Comparison of ENCODE assay signal across 29 cellular contexts in the genomic region with DNA sequence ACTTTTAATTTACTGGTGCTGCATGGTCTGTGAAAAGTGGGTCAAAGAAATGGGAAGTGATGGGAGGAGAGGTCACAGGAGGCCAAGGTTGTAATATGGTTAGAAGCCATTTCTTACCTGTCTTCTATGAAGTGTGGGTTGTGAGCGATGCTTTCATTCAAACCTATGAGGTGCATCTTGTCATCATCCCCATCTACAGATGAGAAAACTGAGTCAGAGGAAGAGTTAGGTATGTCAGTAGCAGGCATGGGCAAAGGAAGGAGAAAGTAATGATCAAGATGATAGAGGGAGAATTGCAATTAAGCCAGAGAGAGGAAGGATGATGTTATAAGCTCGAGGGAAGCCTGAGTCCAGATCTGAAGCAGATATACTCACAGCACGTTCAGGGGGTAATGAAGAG. TPM values are rescaled to one million over a fixed set of nuclear protein-coding genes. Genes with fewer than 3 reads are reported as not detected.
"Had no signal": no experiment of that assay in that cellular context is flagged by ENCODE, and none has a peak within 500 bp of the region (broad histone marks: within the 10 kb centered on the region; RNA-seq: fewer than 3 reads in every experiment).

No MANE protein-coding gene starts in this region.

- DNase-seq: dorsolateral prefrontal cortex; effector CD8-positive, alpha-beta T cell; foreskin keratinocyte; glutamatergic neuron; heart right ventricle; hippocampal formation; left cardiac atrium; left lung; mesenchymal stem cell; midbrain; naive thymus-derived CD4-positive, alpha-beta T cell; stimulated activated CD4-positive, alpha-beta T cell treated with anti-CD3 and anti-CD28 coated beads, Interleukin-2, amount 100 ng/mL, for 24 hours; stimulated activated CD4-positive, alpha-beta T cell treated with anti-CD3 and anti-CD28 coated beads, Interleukin-4, amount 100 ng/mL, for 24 hours; stimulated activated naive CD8-positive, alpha-beta T cell treated with anti-CD3 and anti-CD28 coated beads, Interleukin-15, Interleukin-2, amounts not matched to agents 100 U/mL and 50 U/mL, for 24 hours; substantia nigra; testis; tibial artery had no signal

- H3K27ac ChIP-seq: dorsolateral prefrontal cortex, esophagus muscularis mucosa, foreskin keratinocyte, gastroesophageal sphincter, heart right ventricle, left lung, neural progenitor cell, parathyroid adenoma, testis, tibial artery had no signal

- H3K9ac ChIP-seq: neural progenitor cell, parathyroid adenoma had no signal

- ATAC-seq: foreskin keratinocyte; gastroesophageal sphincter; heart right ventricle; left cardiac atrium; left lung; naive thymus-derived CD4-positive, alpha-beta T cell; sciatic nerve; stimulated activated memory B cell treated with anti-CD40 and anti-IgM and Interleukin-4, amounts not matched to agents 10 μg/mL and 1 μg/mL and 100 μg/mL, for 72 hours; stimulated activated naive CD8-positive, alpha-beta T cell treated with anti-CD3 and anti-CD28 coated beads, Interleukin-15, Interleukin-2, amounts not matched to agents 100 U/mL and 50 U/mL, for 24 hours had no signal

- H3K4me2 ChIP-seq: neural progenitor cell, smooth muscle cell had no signal

- H3K4me3 Mint-ChIP-seq: naive thymus-derived CD4-positive, alpha-beta T cell; nephron; neural progenitor cell; stimulated activated memory B cell treated with anti-CD40 and anti-IgM and Interleukin-4, amounts not matched to agents 10 μg/mL and 1 μg/mL and 100 μg/mL, for 72 hours; type B pancreatic cell had no signal

- H3K4me1 ChIP-seq: esophagus muscularis mucosa, gastroesophageal sphincter, left lung, parathyroid adenoma, testis had no signal

- H3K27me3 ChIP-seq: esophagus muscularis mucosa, foreskin keratinocyte, gastroesophageal sphincter, heart right ventricle, left lung, neural progenitor cell, testis, tibial artery had no signal

- H3K4me3 ChIP-seq: dorsolateral prefrontal cortex, esophagus muscularis mucosa, gastroesophageal sphincter, heart right ventricle, left lung, neural progenitor cell, smooth muscle cell, testis, tibial artery had no signal

- H3K27ac Mint-ChIP-seq: naive thymus-derived CD4-positive, alpha-beta T cell; nephron; neural progenitor cell; progenitor cell of endocrine pancreas; stimulated activated memory B cell treated with anti-CD40 and anti-IgM and Interleukin-4, amounts not matched to agents 10 μg/mL and 1 μg/mL and 100 μg/mL, for 72 hours; type B pancreatic cell had no signal

- H2AFZ ChIP-seq: neural progenitor cell, parathyroid adenoma had no signal

- H3K9me3 ChIP-seq: esophagus muscularis mucosa, gastroesophageal sphincter, heart right ventricle, left lung, testis, tibial artery had no signal

- FAIRE-seq: colon, islet of Langerhans had no signal

- H3K36me3 Mint-ChIP-seq: neural progenitor cell; stimulated activated memory B cell treated with anti-CD40 and anti-IgM and Interleukin-4, amounts not matched to agents 10 μg/mL and 1 μg/mL and 100 μg/mL, for 72 hours; type B pancreatic cell had no signal

- H3K79me2 ChIP-seq: parathyroid adenoma had no signal

- H3K36me3 ChIP-seq: esophagus muscularis mucosa, gastroesophageal sphincter, heart right ventricle, left lung, neural progenitor cell, tibial artery had no signal

RNA-seq across cellular contexts. Expression of a gene that starts 19.7 kb away (rescaled TPM):
- total RNA-seq: naive thymus-derived CD4-positive, alpha-beta T cell had no signal
- polyA plus RNA-seq: naive thymus-derived CD4-positive, alpha-beta T cell had no signal
